1 cellular context compared by ENCODE assay signal in genomic region chr12:9707864-9708808, GRCh38.
TF ChIP-seq lines count a peak whose summit lies in the region.

No MANE protein-coding gene starts in this region.

TF ChIP-seq in endothelial cell of umbilical vein, 7 proteins besides CTCF, POLR2A, EP300 and RAD21:
- TF ChIP-seq EZH2 (IDR thresholded peaks at IDR 0.05; ENCODE audit: borderline replicate concordance, low read depth, low read length, severe bottlenecking) (no peak), GATA2 (IDR thresholded peaks at IDR 0.05; ENCODE audit: insufficient read depth, insufficient read length, low read depth, low read length) (no peak), FOS (IDR thresholded peaks at IDR 0.05; ENCODE audit: borderline replicate concordance, insufficient read depth, low read length) (no peak)
